Comparison of ENCODE assay signal across 30 cellular contexts in genomic region chr11:66629356-66629755, GRCh38. TPM values are rescaled to one million over a fixed set of nuclear protein-coding genes. Genes with fewer than 3 reads are reported as not detected.
"Had no signal": no experiment of that assay in that cellular context is flagged by ENCODE, and none has a peak within 500 bp of the region (broad histone marks: within the 10 kb centered on the region; RNA-seq: fewer than 3 reads in every experiment).

No MANE protein-coding gene starts in this region.

- H3K4me1 ChIP-seq: foreskin keratinocyte, testis had no signal

- H3K27ac Mint-ChIP-seq: activated CD4-positive, alpha-beta T cell treated with anti-CD3 and anti-CD28 coated beads for 36 hours; dendritic cell treated with granulocyte-macrophage colony-stimulating factor and Interleukin-4, amounts not matched to agents 40 ng/mL and 50 ng/mL, for 4 days; nephron; T-helper 2 cell treated with Interferon-gamma antibody and Interleukin-4, amounts not matched to agents 5 μg/mL and 100 μg/mL, for 36 hours had no signal

- H3K4me3 Mint-ChIP-seq: activated B cell treated with CpG ODN at 0.5 μM for 24 hours; activated CD4-positive, alpha-beta T cell treated with anti-CD3 and anti-CD28 coated beads for 36 hours; dendritic cell treated with granulocyte-macrophage colony-stimulating factor and Interleukin-4, amounts not matched to agents 40 ng/mL and 50 ng/mL, for 4 days; immature natural killer cell; nephron; T-cell; T-helper 2 cell treated with Interferon-gamma antibody and Interleukin-4, amounts not matched to agents 5 μg/mL and 100 μg/mL, for 36 hours had no signal

- H3K4me1 Mint-ChIP-seq: nephron had no signal

- H3K27me3 ChIP-seq: esophagus muscularis mucosa, foreskin keratinocyte, heart left ventricle, neutrophil, testis, transverse colon had no signal

- H3K9me3 Mint-ChIP-seq: activated B cell treated with CpG ODN at 0.5 μM for 24 hours; dendritic cell treated with granulocyte-macrophage colony-stimulating factor and Interleukin-4, amounts not matched to agents 40 ng/mL and 50 ng/mL, for 4 days; immature natural killer cell; nephron; T-cell; T-helper 2 cell treated with Interferon-gamma antibody and Interleukin-4, amounts not matched to agents 5 μg/mL and 100 μg/mL, for 36 hours had no signal

- ATAC-seq: activated CD4-positive, alpha-beta T cell treated with anti-CD3 and anti-CD28 coated beads for 36 hours; foreskin keratinocyte; heart left ventricle; left colon; sciatic nerve; T-cell had no signal

- H3K4me3 ChIP-seq: esophagus muscularis mucosa, heart left ventricle, skin epidermis, testis, transverse colon had no signal

- FAIRE-seq: astrocyte, kidney, urothelium cell line had no signal

- H3K9me3 ChIP-seq: esophagus muscularis mucosa, heart left ventricle, neutrophil, testis, transverse colon had no signal

- DNase-seq: activated B cell treated with CpG ODN at 0.5 μM for 24 hours; activated CD4-positive, alpha-beta T cell treated with anti-CD3 and anti-CD28 coated beads for 36 hours; activated CD4-positive, alpha-beta T cell treated with anti-CD3 and anti-CD28 coated beads, Interleukin-2, amount 50 U/mL, for 4 hours; activated CD8-positive, alpha-beta memory T cell treated with anti-CD3 and anti-CD28 coated beads, Interleukin-2, amount 50 U/mL, for 4 hours; activated effector memory CD4-positive, alpha-beta T cell treated with Interleukin-2 at 50 U/mL for 16 hours; activated naive CD4-positive, alpha-beta T cell treated with Interleukin-2 at 50 U/mL for 16 hours; activated T-cell treated with anti-CD3 and anti-CD28 coated beads, Interleukin-2, amount 50 U/mL, for 48 hours; amniotic stem cell; central memory CD4-positive, alpha-beta T cell; foreskin keratinocyte; heart left ventricle; hypothalamus; immature natural killer cell; kidney; left colon; stimulated activated CD4-positive, alpha-beta T cell treated with anti-CD3 and anti-CD28 coated beads, Interleukin-4, amount 100 ng/mL, for 4 hours; stimulated activated CD8-positive, alpha-beta memory T cell treated with anti-CD3 and anti-CD28 coated beads, Interleukin-4, amount 100 ng/mL, for 48 hours; stimulated activated naive CD4-positive, alpha-beta T cell; T-cell; testis; transverse colon had no signal

- H3K27me3 Mint-ChIP-seq: activated B cell treated with CpG ODN at 0.5 μM for 24 hours; activated CD4-positive, alpha-beta T cell treated with anti-CD3 and anti-CD28 coated beads for 36 hours; dendritic cell treated with granulocyte-macrophage colony-stimulating factor and Interleukin-4, amounts not matched to agents 40 ng/mL and 50 ng/mL, for 4 days; T-cell had no signal

- H3K27ac ChIP-seq: esophagus muscularis mucosa, foreskin keratinocyte, heart left ventricle, neutrophil, skin epidermis, testis, transverse colon had no signal

RNA-seq across cellular contexts. Expression of gene CCDC87, which starts 36.5 kb away (rescaled TPM):
- polyA plus RNA-seq: immature natural killer cell had no signal
